Comparison of ENCODE assay signal across 8 cellular contexts in the genomic region with DNA sequence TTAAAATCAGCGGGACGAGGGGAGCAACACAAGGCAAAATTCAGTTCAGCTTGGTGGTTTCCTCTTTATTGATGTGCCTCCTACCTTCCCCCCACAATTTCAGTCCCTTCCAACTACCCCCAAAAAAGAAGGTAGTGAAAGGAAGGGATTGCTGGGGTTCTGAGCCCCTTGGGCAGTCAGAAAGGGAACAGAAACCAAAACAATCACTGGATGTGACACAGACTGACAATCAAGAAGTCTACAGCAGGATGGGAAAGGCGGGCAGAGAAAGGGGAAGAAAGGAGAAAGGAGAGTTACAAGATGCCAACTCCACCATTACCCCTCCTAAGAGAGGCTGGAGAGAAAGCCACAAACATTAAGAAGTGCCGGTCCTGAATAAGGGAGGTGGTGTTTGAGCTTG. TPM values are rescaled to one million over a fixed set of nuclear protein-coding genes. Genes with fewer than 3 reads are reported as not detected.
DNase-seq lines count a peak whose midpoint lies in the region; ATAC-seq and TF ChIP-seq lines count a peak whose summit lies in the region.

No MANE protein-coding gene starts in this region.

- POLR2A ChIA-PET in CD4-positive, alpha-beta T cell (lab: Charles Lee), result interaction anchor here (0.6 to 17.0 kb wide), 8 partner anchors 10 to 446 kb away, joined by 3 to 234 read pairs (median 11); a partner anchor contains a TSS

- peaks cover 19% of the 10 kb centered on the region for H3K4me1 ChIP-seq in colonic mucosa

- H3K27me3 Mint-ChIP-seq in CD4-positive, alpha-beta T cell, result peaks cover 4% of the 10 kb centered on the region
- peaks cover 19% of the 10 kb centered on the region for H3K27me3 Mint-ChIP-seq in neural crest cell (ENCODE audit: low read depth)

- peak overlapping the region; percentile 93 for H3K27ac Mint-ChIP-seq in CD4-positive, alpha-beta T cell
- H3K27ac Mint-ChIP-seq in neural crest cell (ENCODE audit: unreplicated experiment), result peak overlapping the region; percentile 92

- no peaks in the 10 kb centered on the region for H3K9me3 ChIP-seq in CD4-positive, alpha-beta T cell (ENCODE audit: control insufficient read depth, low read length)
- no peaks in the 10 kb centered on the region for H3K9me3 ChIP-seq in colonic mucosa

- peak overlapping the region; percentile 85 for H3K27ac ChIP-seq in CD4-positive, alpha-beta T cell (ENCODE audit: low read depth, low read length)
- peak overlapping the region; percentile 99 for H3K27ac ChIP-seq in colonic mucosa

- H3K4me1 Mint-ChIP-seq in CD4-positive, alpha-beta T cell (ENCODE audit: low read depth), result peaks cover 48% of the 10 kb centered on the region
- peaks cover 47% of the 10 kb centered on the region for H3K4me1 Mint-ChIP-seq in neural crest cell

- H3K36me3 ChIP-seq in colonic mucosa, result peaks cover 5% of the 10 kb centered on the region

- peak overlapping the region; percentile 26 to 100 for H3K9ac ChIP-seq in colonic mucosa (ENCODE audit: low read depth in 2 of 2, low read length in 2 of 2)

- no peaks in the 10 kb centered on the region for H3K27me3 ChIP-seq in CD4-positive, alpha-beta T cell (ENCODE audit: control insufficient read depth, insufficient read depth, low read length)
- H3K27me3 ChIP-seq in colonic mucosa, result no peaks in the 10 kb centered on the region

- H3K36me3 Mint-ChIP-seq in CD4-positive, alpha-beta T cell (ENCODE audit: low read depth), result peaks cover 75% of the 10 kb centered on the region
- peaks cover 26% of the 10 kb centered on the region for H3K36me3 Mint-ChIP-seq in neural crest cell (ENCODE audit: low read depth)

- no peak for ATAC-seq in CD4-positive, alpha-beta T cell (ENCODE audit: poor library complexity)
- ATAC-seq in HG02610 (IDR thresholded peaks at IDR 0.05; ENCODE audit: unreplicated experiment), result no peak
- ATAC-seq in GM18517 (IDR thresholded peaks at IDR 0.05; ENCODE audit: unreplicated experiment), result no peak

- TF ChIP-seq CTCF in CD4-positive, alpha-beta T cell (IDR thresholded peaks at IDR 0.05), result no peak
- TF ChIP-seq CTCF in colonic mucosa (IDR thresholded peaks at IDR 0.05) (no peak), neural crest cell (conservative IDR thresholded peaks at IDR 0.05) (no peak)

- peak overlapping the region; percentile 5 for H3K4me3 ChIP-seq in colonic mucosa

- CTCF ChIA-PET in CD4-positive, alpha-beta T cell (lab: Charles Lee), result interaction anchor here (1.2 to 3.8 kb wide), 2 partner anchors 20 to 56 kb away, joined by 5 to 20 read pairs; a partner anchor contains a TSS

- no peak for DNase-seq in CD4-positive, alpha-beta T cell
- DNase-seq in NOMO-1 (lab: John Stamatoyannopoulos, UW; ENCODE audit: unreplicated experiment in 2 of 2), result peak; percentile 76 to 85
- no peak for DNase-seq in colonic mucosa
- no peak for DNase-seq in neural crest cell (ENCODE audit: low read depth, low spot score)
- no peak for DNase-seq in activated CD8-positive, alpha-beta memory T cell treated with anti-CD3 and anti-CD28 coated beads, Interleukin-2, amount 50 U/mL, for 48 hours
- no peak for DNase-seq in NCI-H510A treated with DMSO at 0.1 percent for 48 hours (lab: John Stamatoyannopoulos, UW)

- H3K4me3 Mint-ChIP-seq in CD4-positive, alpha-beta T cell, result peak overlapping the region; percentile 94
- peak overlapping the region; percentile 94 for H3K4me3 Mint-ChIP-seq in neural crest cell

- intact Hi-C loops in CD4-positive, alpha-beta T cell (cut with DNase I, micrococcal nuclease), result no loop called here
- intact Hi-C loops in colonic mucosa (cut with DNase I), result no loop called here

- H3K9me3 Mint-ChIP-seq in CD4-positive, alpha-beta T cell, result no peaks in the 10 kb centered on the region
- no peaks in the 10 kb centered on the region for H3K9me3 Mint-ChIP-seq in neural crest cell

RNA-seq across cellular contexts. Expression of a gene that starts 1.1 kb away (rescaled TPM):
- total RNA-seq in CD4-positive, alpha-beta T cell, result 1 to 10 TPM; 4.5 to 5.1 TPM
- total RNA-seq in colonic mucosa (10 to 100 TPM; 29.8 to 38.6 TPM), neural crest cell (72.7 and 75.2 TPM in 2 replicates)

RNA-seq across cellular contexts. Expression of a gene that starts 1.9 kb away (rescaled TPM):
- total RNA-seq in CD4-positive, alpha-beta T cell, result 100 to 1,000 TPM; 182 to 195 TPM
- total RNA-seq in colonic mucosa (100 to 1,000 TPM; 378 to 513 TPM), neural crest cell (470 and 479 TPM in 2 replicates)

RNA-seq across cellular contexts. Expression of a gene that starts 6.1 kb away (rescaled TPM):
- total RNA-seq in CD4-positive, alpha-beta T cell, result 10 to 100 TPM; 40.9 to 41.3 TPM
- total RNA-seq in colonic mucosa (10 to 100 TPM; 32.4 to 42.4 TPM), neural crest cell (130 and 140 TPM in 2 replicates)

RNA-seq across cellular contexts. Expression of a gene that starts 11.2 kb away (rescaled TPM):
- total RNA-seq in CD4-positive, alpha-beta T cell, result 10 to 100 TPM; 79.3 to 80.7 TPM
- total RNA-seq in colonic mucosa (100 to 1,000 TPM; 124 to 145 TPM), neural crest cell (179 and 182 TPM in 2 replicates)

RNA-seq across cellular contexts. Expression of a gene that starts 11.6 kb away (rescaled TPM):
- 10 to 100 TPM; 20.1 to 21.3 TPM for total RNA-seq in CD4-positive, alpha-beta T cell
- total RNA-seq in colonic mucosa (10 to 100 TPM; 34.4 to 77.9 TPM), neural crest cell (74.4 and 77.4 TPM in 2 replicates)

Comparison
In these comparisons a context has a peak if more than half of its experiments do, and no peak if none do; other contexts are left out.
1. DNase-seq: peak in NOMO-1 (2 of 2); none in CD4-positive, alpha-beta T cell (0 of 10), colonic mucosa (single experiment), neural crest cell (single experiment), activated CD8-positive, alpha-beta memory T cell treated with anti-CD3 and anti-CD28 coated beads, Interleukin-2, amount 50 U/mL, for 48 hours (single experiment) and NCI-H510A treated with DMSO at 0.1 percent for 48 hours (single experiment).
2. RNA of a gene that starts 1.1 kb away (total RNA-seq): 72.7 to 75.2 TPM in neural crest cell and 29.8 to 38.6 TPM in colonic mucosa; 4.5 to 5.1 TPM in CD4-positive, alpha-beta T cell; every median in the first group is over 4 times any median in the second.